In the genomic region with DNA sequence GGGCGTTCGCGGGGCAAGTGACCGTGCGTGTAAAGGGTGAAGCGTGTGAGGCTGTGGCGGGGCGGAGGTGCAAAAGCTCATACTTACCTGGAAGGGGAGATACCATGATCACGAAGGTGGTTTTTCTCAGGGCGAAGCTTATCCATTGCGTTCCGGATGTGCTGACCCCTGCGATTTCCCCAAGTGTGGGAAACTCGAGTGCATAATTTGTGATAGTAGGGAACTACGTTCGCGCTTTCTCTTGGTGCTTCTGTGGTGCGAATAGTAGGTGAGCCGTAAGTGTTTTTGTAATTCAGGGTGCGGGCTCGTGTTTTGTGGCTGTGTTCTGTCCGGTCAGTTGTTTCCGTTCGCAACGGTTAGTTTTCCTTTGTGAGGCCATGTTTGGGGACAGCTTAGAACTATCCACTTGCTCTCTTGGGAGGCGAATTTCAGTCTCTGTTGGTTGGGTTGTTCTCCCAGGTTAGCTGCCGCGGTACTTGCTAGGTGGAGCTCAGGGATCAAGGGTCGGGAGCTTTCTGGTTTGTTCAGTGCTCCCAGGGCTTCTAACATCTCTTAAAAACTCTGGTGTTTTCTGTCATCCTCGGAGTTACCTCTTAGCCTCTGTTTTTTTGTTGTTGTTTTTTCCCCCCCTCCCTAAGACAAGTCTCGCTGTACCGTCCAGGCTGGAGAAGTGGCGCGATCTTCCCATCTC, we compare ENCODE assay signal across 8 cellular contexts. TPM values are rescaled to one million over a fixed set of nuclear protein-coding genes. Genes with fewer than 3 reads are reported as not detected.
DNase-seq lines count a peak whose midpoint lies in the region; ATAC-seq and TF ChIP-seq lines count a peak whose summit lies in the region.
"Not testable (repeated sequence)": the region's sequence is repeated elsewhere in the genome, so short reads cannot be mapped to it uniquely, and the experiment has no call there.

No MANE protein-coding gene starts in this region.

- not testable (repeated sequence) for H3K4me1 Mint-ChIP-seq in T-helper 2 cell treated with Interferon-gamma antibody and Interleukin-4, amounts not matched to agents 5 μg/mL and 100 μg/mL, for 36 hours (ENCODE audit: low read depth)

- DNase-seq in NCI-H2081 (lab: John Stamatoyannopoulos, UW): peak; percentile 97 to 99
- DNase-seq in T-helper 2 cell treated with Interferon-gamma antibody and Interleukin-4, amounts not matched to agents 5 μg/mL and 100 μg/mL, for 36 hours (ENCODE audit: low spot score): peak; percentile 87
- DNase-seq in anterior cingulate cortex (lab: John Stamatoyannopoulos, UW): peak in 45 of 58 donors; percentile 10 to 82 (median 55)
- peak; percentile 92 for DNase-seq in right atrium auricular region (ENCODE audit: low spot score)
- peak; percentile 56 to 87 for DNase-seq in uterus

- ATAC-seq in GM18520 (IDR thresholded peaks at IDR 0.05; ENCODE audit: unreplicated experiment) (peak; percentile 68), HG02981 (IDR thresholded peaks at IDR 0.05; ENCODE audit: unreplicated experiment) (peak; percentile 83)

- TF ChIP-seq POLR2A in uterus (IDR thresholded peaks at IDR 0.05): peak; percentile 25 to 79

- not testable (repeated sequence) for H3K27me3 ChIP-seq in right atrium auricular region; rectal smooth muscle tissue (ENCODE audit: control insufficient read depth, insufficient read depth, low read length); uterus

- not testable (repeated sequence) for H3K36me3 Mint-ChIP-seq in T-helper 2 cell treated with Interferon-gamma antibody and Interleukin-4, amounts not matched to agents 5 μg/mL and 100 μg/mL, for 36 hours (ENCODE audit: low read depth)

- not testable (repeated sequence) for TF ChIP-seq CTCF in right atrium auricular region (IDR thresholded peaks at IDR 0.05); uterus (IDR thresholded peaks at IDR 0.05)

- H3K4me3 Mint-ChIP-seq in T-helper 2 cell treated with Interferon-gamma antibody and Interleukin-4, amounts not matched to agents 5 μg/mL and 100 μg/mL, for 36 hours: peak overlapping the region; percentile 85

- not testable (repeated sequence) for H3K9me3 Mint-ChIP-seq in T-helper 2 cell treated with Interferon-gamma antibody and Interleukin-4, amounts not matched to agents 5 μg/mL and 100 μg/mL, for 36 hours

- peak overlapping the region; percentile 98 for H3K27ac Mint-ChIP-seq in T-helper 2 cell treated with Interferon-gamma antibody and Interleukin-4, amounts not matched to agents 5 μg/mL and 100 μg/mL, for 36 hours

- H3K9me3 ChIP-seq in right atrium auricular region, uterus: not testable (repeated sequence)

- H3K4me3 ChIP-seq in right atrium auricular region (peak overlapping the region; percentile 35 to 56), rectal smooth muscle tissue (ENCODE audit: low read length) (peak overlapping the region; percentile 54), uterus (peak overlapping the region; percentile 42 to 44)

- H3K9ac ChIP-seq in rectal smooth muscle tissue (ENCODE audit: low read length): not testable (repeated sequence)

- H3K27ac ChIP-seq in right atrium auricular region: peak overlapping the region; percentile 71 to 83
- H3K27ac ChIP-seq in rectal smooth muscle tissue (ENCODE audit: low read depth, low read length): peak overlapping the region; percentile 46
- peak overlapping the region; percentile 76 to 84 for H3K27ac ChIP-seq in uterus

- H3K4me1 ChIP-seq in right atrium auricular region; rectal smooth muscle tissue (ENCODE audit: control insufficient read depth, insufficient read depth, low read length); uterus: not testable (repeated sequence)

- intact Hi-C loops in uterus (cut with DNase I; ENCODE audit: low total_unique reads): not testable (repeated sequence)

- H3K36me3 ChIP-seq in right atrium auricular region; rectal smooth muscle tissue (ENCODE audit: control insufficient read depth, insufficient read depth, low read length); uterus: not testable (repeated sequence)

- H3K27me3 Mint-ChIP-seq in T-helper 2 cell treated with Interferon-gamma antibody and Interleukin-4, amounts not matched to agents 5 μg/mL and 100 μg/mL, for 36 hours (ENCODE audit: low read depth): not testable (repeated sequence)

RNA-seq across cellular contexts. Expression of gene PPIAL4D, which starts 39.2 kb away (rescaled TPM):
- not detected for total RNA-seq in right atrium auricular region
- total RNA-seq in uterus: not detected

Comparison
In these comparisons a context has a peak if more than half of its experiments do, and no peak if none do; other contexts are left out.
1. Peak in every context shown above with its lines: DNase-seq, ATAC-seq, H3K4me3 ChIP-seq and H3K27ac ChIP-seq.